ENCODE assay signal across 8 cellular contexts in genomic region chr5:130871346-130872086, GRCh38.
DNase-seq lines count a peak whose midpoint lies in the region; ATAC-seq and TF ChIP-seq lines count a peak whose summit lies in the region.

No MANE protein-coding gene starts in this region.

- peak; percentile 47 for TF ChIP-seq CTCF in hepatocyte (IDR thresholded peaks at IDR 0.05; ENCODE audit: poor library complexity)

- 71% methylated on average over 7 of the region's 7 CpGs for whole genome bisulfite sequencing in hepatocyte (ENCODE audit: low lambda C conversion rate, missing lambda C conversion rate)

- no peaks in the 10 kb centered on the region for H3K9me3 ChIP-seq in hepatocyte (ENCODE audit: low read depth)

- peak; percentile 82 for ATAC-seq in HG02678 (IDR thresholded peaks at IDR 0.05; ENCODE audit: unreplicated experiment)

- no peaks in the 10 kb centered on the region for H3K79me2 ChIP-seq in hepatocyte

- no peak overlapping the region for H3K27ac ChIP-seq in hepatocyte
- no peak overlapping the region for H3K27ac ChIP-seq in substantia nigra (ENCODE audit: low read depth, low read length, poor library complexity, severe bottlenecking)

- no peaks in the 10 kb centered on the region for H3K4me1 ChIP-seq in hepatocyte (ENCODE audit: insufficient read depth)

- no peaks in the 10 kb centered on the region for H3K27me3 ChIP-seq in hepatocyte

- no peak overlapping the region for H3K4me3 ChIP-seq in hepatocyte

- H2AFZ ChIP-seq in hepatocyte: no peak overlapping the region

- peak; percentile 2 to 61 (median 20) for DNase-seq in stimulated activated naive CD4-positive, alpha-beta T cell (lab: John Stamatoyannopoulos, UW)
- DNase-seq in stimulated activated naive CD4-positive, alpha-beta T cell treated with Interleukin-2 at 50 U/mL for 16 hours (lab: John Stamatoyannopoulos, UW): no peak
- DNase-seq in NCI-H82 treated with DMSO at 0.1 percent for 48 hours (lab: John Stamatoyannopoulos, UW; ENCODE audit: unreplicated experiment): peak; percentile 2
- DNase-seq in activated effector memory CD4-positive, alpha-beta T cell treated with Interleukin-2 at 50 U/mL for 16 hours: peak; percentile 3
- DNase-seq in hepatocyte (ENCODE audit: low spot score): peak; percentile 35
- DNase-seq in stimulated activated CD4-positive, alpha-beta T cell treated with anti-CD3 and anti-CD28 coated beads, Interleukin-4, amount 100 ng/mL, for 24 hours: peak; percentile 59
- no peak for DNase-seq in substantia nigra (lab: John Stamatoyannopoulos, UW)

- no peaks in the 10 kb centered on the region for H4K20me1 ChIP-seq in hepatocyte (ENCODE audit: insufficient read depth, poor library complexity, severe bottlenecking)

- no peaks in the 10 kb centered on the region for H3K9me2 ChIP-seq in hepatocyte (replicated peaks; ENCODE audit: insufficient read depth)

- H3K36me3 ChIP-seq in hepatocyte (replicated peaks; ENCODE audit: insufficient read depth, low read depth): no peaks in the 10 kb centered on the region

- H3K4me2 ChIP-seq in hepatocyte: no peak overlapping the region

Comparison
In these comparisons a context has a peak if more than half of its experiments do, and no peak if none do; other contexts are left out.
1. DNase-seq: peak in stimulated activated naive CD4-positive, alpha-beta T cell (6 of 6), NCI-H82 treated with DMSO at 0.1 percent for 48 hours (single experiment), activated effector memory CD4-positive, alpha-beta T cell treated with Interleukin-2 at 50 U/mL for 16 hours (single experiment), hepatocyte (single experiment) and stimulated activated CD4-positive, alpha-beta T cell treated with anti-CD3 and anti-CD28 coated beads, Interleukin-4, amount 100 ng/mL, for 24 hours (single experiment); none in stimulated activated naive CD4-positive, alpha-beta T cell treated with Interleukin-2 at 50 U/mL for 16 hours (single experiment) and substantia nigra (0 of 49).